Comparison of ENCODE assay signal across 8 cellular contexts in the genomic region with DNA sequence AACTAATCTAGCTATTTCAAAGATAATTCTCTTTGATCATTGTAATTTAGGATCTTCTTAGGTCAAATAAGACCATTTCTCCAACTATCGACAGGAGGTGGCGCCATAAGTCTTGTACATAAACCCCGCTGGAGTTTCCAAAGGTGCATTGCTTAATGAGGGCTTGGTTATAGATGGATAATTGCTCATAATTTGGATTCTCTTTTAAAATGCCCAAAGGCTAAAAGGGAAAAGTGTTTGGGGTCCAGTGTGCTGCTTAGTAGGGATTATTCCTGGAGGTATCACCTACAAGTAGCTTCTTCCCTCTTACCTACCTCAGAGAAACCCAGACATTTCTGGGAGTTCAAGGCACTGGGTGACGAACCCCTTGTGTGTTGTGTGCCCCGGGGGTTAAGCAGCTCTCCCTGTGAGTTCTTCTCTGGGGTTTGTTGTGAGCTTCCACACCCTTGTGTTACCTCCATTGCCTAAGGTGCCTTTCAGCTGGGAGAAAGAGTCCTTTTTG.
A peak's percentile ranks its signal among the peaks of the same experiment; 100 is the strongest.
DNase-seq lines count a peak whose midpoint lies in the region; ATAC-seq and TF ChIP-seq lines count a peak whose summit lies in the region.

No MANE protein-coding gene starts in this region.

- H3K36me3 ChIP-seq in BLaER1 = 0 out of 2 replicates have a peak, but pooled peaks cover 2% of the 10 kb centered on the region

- no peaks in the 10 kb centered on the region for H4K20me1 ChIP-seq in BLaER1

- H3K27ac ChIP-seq in BLaER1 (peak overlapping the region; percentile 63), dorsolateral prefrontal cortex (peak overlapping the region in 47 of 59 donors; percentile 1 to 91 (median 67))

- no peaks in the 10 kb centered on the region for H3K27me3 ChIP-seq in BLaER1
- H3K27me3 ChIP-seq in dorsolateral prefrontal cortex = no peaks in the 10 kb centered on the region

- peak overlapping the region; percentile 70 for H3K4me3 ChIP-seq in BLaER1
- peak overlapping the region; percentile 20 to 71 (median 58) for H3K4me3 ChIP-seq in dorsolateral prefrontal cortex

- peak overlapping the region; percentile 75 for H3K9ac ChIP-seq in BLaER1

- DNase-seq in NCI-H748 (lab: John Stamatoyannopoulos, UW; ENCODE audit: unreplicated experiment) (peak; percentile 90), dorsolateral prefrontal cortex (peak in 6 of 10 donors; percentile 70 to 92 (median 78)), medulla oblongata (ENCODE audit: extremely low spot score) (peak; percentile 95)
- peak; percentile 75 to 82 for DNase-seq in activated CD4-positive, alpha-beta T cell treated with anti-CD3 and anti-CD28 coated beads, Interleukin-2, amount 50 U/mL, for 48 hours
- DNase-seq in stimulated activated CD8-positive, alpha-beta memory T cell treated with anti-CD3 and anti-CD28 coated beads, Interleukin-12 subunit alpha, Interleukin-12 subunit beta, amount 100 ng/mL, for 4 hours (ENCODE audit: low read depth) = peak; percentile 46

- H3K9me3 ChIP-seq in BLaER1 = peaks cover 10% of the 10 kb centered on the region

- TF ChIP-seq CTCF in dorsolateral prefrontal cortex (IDR thresholded peaks at IDR 0.05 in 54 of 56, conservative IDR thresholded peaks at IDR 0.05 in 2 of 56; ENCODE audit: low read depth in 1 of 56, partially characterized antibody in 56 of 56) = peak; percentile 54 to 88 (median 74)

- H3K4me1 ChIP-seq in BLaER1 = peaks cover 24% of the 10 kb centered on the region

- H3K4me2 ChIP-seq in BLaER1 = peak overlapping the region; percentile 93

- peak; percentile 36 for ATAC-seq in GM19328 (IDR thresholded peaks at IDR 0.05; ENCODE audit: unreplicated experiment)
- ATAC-seq in HG03520 (IDR thresholded peaks at IDR 0.05; ENCODE audit: unreplicated experiment) = peak; percentile 44

- intact Hi-C loops in dorsolateral prefrontal cortex (cut with DNase I) = loop anchor here (2.0 to 10.0 kb wide), 6 partner anchors 80 to 807 kb away; no protein-coding TSS in a partner anchor

Comparison
In these comparisons a context has a peak if more than half of its experiments do, and no peak if none do; other contexts are left out.
1. Peak in every context shown above with its lines: DNase-seq, ATAC-seq, H3K4me3 ChIP-seq and H3K27ac ChIP-seq.